1 cellular context compared by ENCODE assay signal in genomic region chr10:80699602-80700039, GRCh38.
TF ChIP-seq lines count a peak whose summit lies in the region.

No MANE protein-coding gene starts in this region.

TF ChIP-seq in K562, 482 proteins besides CTCF, POLR2A, EP300 and RAD21 (continued from another document and continues in another):
- TF ChIP-seq SFPQ (IDR thresholded peaks at IDR 0.05; ENCODE audit: low read depth, low read length) (no peak), ARNT (IDR thresholded peaks at IDR 0.05) (no peak), XRCC3 (IDR thresholded peaks at IDR 0.05) (no peak), BCL6 (CRISPR knock-in tag; IDR thresholded peaks at IDR 0.05) (no peak), EP400 (IDR thresholded peaks at IDR 0.05) (no peak), ZNF174 (CRISPR knock-in tag; IDR thresholded peaks at IDR 0.05) (no peak), PREB (CRISPR knock-in tag; IDR thresholded peaks at IDR 0.05) (no peak), ZNF707 (CRISPR knock-in tag; conservative IDR thresholded peaks at IDR 0.05) (no peak), ZNF583 (CRISPR knock-in tag; IDR thresholded peaks at IDR 0.05) (no peak), BRF1 (IDR thresholded peaks at IDR 0.05; ENCODE audit: borderline replicate concordance, extremely low read depth, insufficient read length) (no peak), SMAD1 (IDR thresholded peaks at IDR 0.05; ENCODE audit: low read depth, low read length, partially characterized antibody) (no peak), HIVEP1 (CRISPR knock-in tag; IDR thresholded peaks at IDR 0.05) (no peak), CBX3 (IDR thresholded peaks at IDR 0.05; ENCODE audit: borderline replicate concordance in 1 of 2, low read length in 2 of 2) (0 out of 3 replicates have a peak, but pooled peaks of 1 of the 2 experiments have one; percentile 37), ARID2 (IDR thresholded peaks at IDR 0.05) (peak; percentile 99), ELF1 (tag; IDR thresholded peaks at IDR 0.05) (no peak), CCAR2 (IDR thresholded peaks at IDR 0.05; ENCODE audit: low read depth, low read length) (no peak), ZNF384 (IDR thresholded peaks at IDR 0.05; ENCODE audit: low read depth, low read length) (no peak), NR0B1 (IDR thresholded peaks at IDR 0.05; ENCODE audit: partially characterized antibody) (no peak), HNRNPK (IDR thresholded peaks at IDR 0.05; ENCODE audit: low read depth, low read length, poor library complexity, severe bottlenecking) (no peak), LCOR (CRISPR knock-in tag; IDR thresholded peaks at IDR 0.05) (peak; percentile 28; the same call in 1 of the 2 replicates), ETV1 (tag; conservative IDR thresholded peaks at IDR 0.05; ENCODE audit: low read depth) (no peak), FIP1L1 (IDR thresholded peaks at IDR 0.05; ENCODE audit: low read depth, low read length, poor library complexity, severe bottlenecking) (no peak), KDM1A (IDR thresholded peaks at IDR 0.05) (no peak), SMC3 (conservative IDR thresholded peaks at IDR 0.05; ENCODE audit: insufficient read depth, low read depth, low read length) (peak; percentile 100), FOXA1 (IDR thresholded peaks at IDR 0.05; ENCODE audit: borderline replicate concordance) (no peak), CSDE1 (IDR thresholded peaks at IDR 0.05) (no peak), PKNOX1 (IDR thresholded peaks at IDR 0.05) (no peak), HDAC1 (IDR thresholded peaks at IDR 0.05) (no peak), SAFB (IDR thresholded peaks at IDR 0.05; ENCODE audit: borderline replicate concordance, low read depth, low read length) (no peak), ZFP36 (IDR thresholded peaks at IDR 0.05; ENCODE audit: low read depth, low read length, partially characterized antibody) (peak; percentile 18), ATF7 (IDR thresholded peaks at IDR 0.05) (0 out of 2 replicates have a peak, but pooled peaks have one; percentile 23), TCFL5 (CRISPR knock-in tag; conservative IDR thresholded peaks at IDR 0.05) (no peak), ATF1 (CRISPR knock-in tag; IDR thresholded peaks at IDR 0.05) (no peak), ATF1 (tag; IDR thresholded peaks at IDR 0.05) (no peak), SIRT6 (IDR thresholded peaks at IDR 0.05; ENCODE audit: low read depth, low read length) (no peak), ETS2 (tag; IDR thresholded peaks at IDR 0.05; ENCODE audit: borderline replicate concordance, poor library complexity, severe bottlenecking) (no peak), BCOR (IDR thresholded peaks at IDR 0.05) (no peak), WHSC1 (IDR thresholded peaks at IDR 0.05; ENCODE audit: low read length) (no peak), TRIM24 (IDR thresholded peaks at IDR 0.05) (no peak), ELK1 (CRISPR knock-in tag; IDR thresholded peaks at IDR 0.05) (no peak), TEAD2 (tag; IDR thresholded peaks at IDR 0.05) (no peak), BDP1 (IDR thresholded peaks at IDR 0.05; ENCODE audit: insufficient read depth, insufficient read length) (no peak), PTTG1 (tag; IDR thresholded peaks at IDR 0.05; ENCODE audit: low read depth) (no peak), ZNF436 (CRISPR knock-in tag; IDR thresholded peaks at IDR 0.05) (no peak)
- TF ChIP-seq, protein P1, sequence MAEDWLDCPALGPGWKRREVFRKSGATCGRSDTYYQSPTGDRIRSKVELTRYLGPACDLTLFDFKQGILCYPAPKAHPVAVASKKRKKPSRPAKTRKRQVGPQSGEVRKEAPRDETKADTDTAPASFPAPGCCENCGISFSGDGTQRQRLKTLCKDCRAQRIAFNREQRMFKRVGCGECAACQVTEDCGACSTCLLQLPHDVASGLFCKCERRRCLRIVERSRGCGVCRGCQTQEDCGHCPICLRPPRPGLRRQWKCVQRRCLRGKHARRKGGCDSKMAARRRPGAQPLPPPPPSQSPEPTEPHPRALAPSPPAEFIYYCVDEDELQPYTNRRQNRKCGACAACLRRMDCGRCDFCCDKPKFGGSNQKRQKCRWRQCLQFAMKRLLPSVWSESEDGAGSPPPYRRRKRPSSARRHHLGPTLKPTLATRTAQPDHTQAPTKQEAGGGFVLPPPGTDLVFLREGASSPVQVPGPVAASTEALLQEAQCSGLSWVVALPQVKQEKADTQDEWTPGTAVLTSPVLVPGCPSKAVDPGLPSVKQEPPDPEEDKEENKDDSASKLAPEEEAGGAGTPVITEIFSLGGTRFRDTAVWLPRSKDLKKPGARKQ (CRISPR knock-in tag; IDR thresholded peaks at IDR 0.05) = no peak
- TF ChIP-seq, protein P2, sequence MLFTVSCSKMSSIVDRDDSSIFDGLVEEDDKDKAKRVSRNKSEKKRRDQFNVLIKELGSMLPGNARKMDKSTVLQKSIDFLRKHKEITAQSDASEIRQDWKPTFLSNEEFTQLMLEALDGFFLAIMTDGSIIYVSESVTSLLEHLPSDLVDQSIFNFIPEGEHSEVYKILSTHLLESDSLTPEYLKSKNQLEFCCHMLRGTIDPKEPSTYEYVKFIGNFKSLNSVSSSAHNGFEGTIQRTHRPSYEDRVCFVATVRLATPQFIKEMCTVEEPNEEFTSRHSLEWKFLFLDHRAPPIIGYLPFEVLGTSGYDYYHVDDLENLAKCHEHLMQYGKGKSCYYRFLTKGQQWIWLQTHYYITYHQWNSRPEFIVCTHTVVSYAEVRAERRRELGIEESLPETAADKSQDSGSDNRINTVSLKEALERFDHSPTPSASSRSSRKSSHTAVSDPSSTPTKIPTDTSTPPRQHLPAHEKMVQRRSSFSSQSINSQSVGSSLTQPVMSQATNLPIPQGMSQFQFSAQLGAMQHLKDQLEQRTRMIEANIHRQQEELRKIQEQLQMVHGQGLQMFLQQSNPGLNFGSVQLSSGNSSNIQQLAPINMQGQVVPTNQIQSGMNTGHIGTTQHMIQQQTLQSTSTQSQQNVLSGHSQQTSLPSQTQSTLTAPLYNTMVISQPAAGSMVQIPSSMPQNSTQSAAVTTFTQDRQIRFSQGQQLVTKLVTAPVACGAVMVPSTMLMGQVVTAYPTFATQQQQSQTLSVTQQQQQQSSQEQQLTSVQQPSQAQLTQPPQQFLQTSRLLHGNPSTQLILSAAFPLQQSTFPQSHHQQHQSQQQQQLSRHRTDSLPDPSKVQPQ (CRISPR knock-in tag; IDR thresholded peaks at IDR 0.05; ENCODE audit: borderline replicate concordance) = no peak
- TF ChIP-seq, protein P3, sequence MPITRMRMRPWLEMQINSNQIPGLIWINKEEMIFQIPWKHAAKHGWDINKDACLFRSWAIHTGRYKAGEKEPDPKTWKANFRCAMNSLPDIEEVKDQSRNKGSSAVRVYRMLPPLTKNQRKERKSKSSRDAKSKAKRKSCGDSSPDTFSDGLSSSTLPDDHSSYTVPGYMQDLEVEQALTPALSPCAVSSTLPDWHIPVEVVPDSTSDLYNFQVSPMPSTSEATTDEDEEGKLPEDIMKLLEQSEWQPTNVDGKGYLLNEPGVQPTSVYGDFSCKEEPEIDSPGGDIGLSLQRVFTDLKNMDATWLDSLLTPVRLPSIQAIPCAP (CRISPR knock-in tag; IDR thresholded peaks at IDR 0.05; ENCODE audit: borderline replicate concordance) = 0 out of 2 replicates have a peak, but pooled peaks have one; percentile 67
- TF ChIP-seq, protein P4, sequence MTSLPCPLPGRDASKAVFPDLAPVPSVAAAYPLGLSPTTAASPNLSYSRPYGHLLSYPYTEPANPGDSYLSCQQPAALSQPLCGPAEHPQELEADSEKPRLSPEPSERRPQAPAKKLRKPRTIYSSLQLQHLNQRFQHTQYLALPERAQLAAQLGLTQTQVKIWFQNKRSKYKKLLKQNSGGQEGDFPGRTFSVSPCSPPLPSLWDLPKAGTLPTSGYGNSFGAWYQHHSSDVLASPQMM (CRISPR knock-in tag; IDR thresholded peaks at IDR 0.05) = no peak
- TF ChIP-seq, protein P5, sequence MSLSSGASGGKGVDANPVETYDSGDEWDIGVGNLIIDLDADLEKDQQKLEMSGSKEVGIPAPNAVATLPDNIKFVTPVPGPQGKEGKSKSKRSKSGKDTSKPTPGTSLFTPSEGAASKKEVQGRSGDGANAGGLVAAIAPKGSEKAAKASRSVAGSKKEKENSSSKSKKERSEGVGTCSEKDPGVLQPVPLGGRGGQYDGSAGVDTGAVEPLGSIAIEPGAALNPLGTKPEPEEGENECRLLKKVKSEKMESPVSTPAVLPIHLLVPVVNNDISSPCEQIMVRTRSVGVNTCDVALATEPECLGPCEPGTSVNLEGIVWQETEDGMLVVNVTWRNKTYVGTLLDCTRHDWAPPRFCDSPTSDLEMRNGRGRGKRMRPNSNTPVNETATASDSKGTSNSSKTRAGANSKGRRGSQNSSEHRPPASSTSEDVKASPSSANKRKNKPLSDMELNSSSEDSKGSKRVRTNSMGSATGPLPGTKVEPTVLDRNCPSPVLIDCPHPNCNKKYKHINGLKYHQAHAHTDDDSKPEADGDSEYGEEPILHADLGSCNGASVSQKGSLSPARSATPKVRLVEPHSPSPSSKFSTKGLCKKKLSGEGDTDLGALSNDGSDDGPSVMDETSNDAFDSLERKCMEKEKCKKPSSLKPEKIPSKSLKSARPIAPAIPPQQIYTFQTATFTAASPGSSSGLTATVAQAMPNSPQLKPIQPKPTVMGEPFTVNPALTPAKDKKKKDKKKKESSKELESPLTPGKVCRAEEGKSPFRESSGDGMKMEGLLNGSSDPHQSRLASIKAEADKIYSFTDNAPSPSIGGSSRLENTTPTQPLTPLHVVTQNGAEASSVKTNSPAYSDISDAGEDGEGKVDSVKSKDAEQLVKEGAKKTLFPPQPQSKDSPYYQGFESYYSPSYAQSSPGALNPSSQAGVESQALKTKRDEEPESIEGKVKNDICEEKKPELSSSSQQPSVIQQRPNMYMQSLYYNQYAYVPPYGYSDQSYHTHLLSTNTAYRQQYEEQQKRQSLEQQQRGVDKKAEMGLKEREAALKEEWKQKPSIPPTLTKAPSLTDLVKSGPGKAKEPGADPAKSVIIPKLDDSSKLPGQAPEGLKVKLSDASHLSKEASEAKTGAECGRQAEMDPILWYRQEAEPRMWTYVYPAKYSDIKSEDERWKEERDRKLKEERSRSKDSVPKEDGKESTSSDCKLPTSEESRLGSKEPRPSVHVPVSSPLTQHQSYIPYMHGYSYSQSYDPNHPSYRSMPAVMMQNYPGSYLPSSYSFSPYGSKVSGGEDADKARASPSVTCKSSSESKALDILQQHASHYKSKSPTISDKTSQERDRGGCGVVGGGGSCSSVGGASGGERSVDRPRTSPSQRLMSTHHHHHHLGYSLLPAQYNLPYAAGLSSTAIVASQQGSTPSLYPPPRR (CRISPR knock-in tag; IDR thresholded peaks at IDR 0.05; ENCODE audit: borderline replicate concordance) = 0 out of 2 replicates have a peak, but pooled peaks have one; percentile 23
- TF ChIP-seq, protein P6, sequence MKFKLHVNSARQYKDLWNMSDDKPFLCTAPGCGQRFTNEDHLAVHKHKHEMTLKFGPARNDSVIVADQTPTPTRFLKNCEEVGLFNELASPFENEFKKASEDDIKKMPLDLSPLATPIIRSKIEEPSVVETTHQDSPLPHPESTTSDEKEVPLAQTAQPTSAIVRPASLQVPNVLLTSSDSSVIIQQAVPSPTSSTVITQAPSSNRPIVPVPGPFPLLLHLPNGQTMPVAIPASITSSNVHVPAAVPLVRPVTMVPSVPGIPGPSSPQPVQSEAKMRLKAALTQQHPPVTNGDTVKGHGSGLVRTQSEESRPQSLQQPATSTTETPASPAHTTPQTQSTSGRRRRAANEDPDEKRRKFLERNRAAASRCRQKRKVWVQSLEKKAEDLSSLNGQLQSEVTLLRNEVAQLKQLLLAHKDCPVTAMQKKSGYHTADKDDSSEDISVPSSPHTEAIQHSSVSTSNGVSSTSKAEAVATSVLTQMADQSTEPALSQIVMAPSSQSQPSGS (CRISPR knock-in tag; IDR thresholded peaks at IDR 0.05) = no peak
